In genomic region chr12:96300064-96300463, GRCh38 we compare ENCODE assay signal across 19 cellular contexts.
DNase-seq lines count a peak whose midpoint lies in the region; ATAC-seq and TF ChIP-seq lines count a peak whose summit lies in the region.
"Had no signal": no experiment of that assay in that cellular context is flagged by ENCODE, and none has a peak within 500 bp of the region (broad histone marks: within the 10 kb centered on the region; RNA-seq: fewer than 3 reads in every experiment).

No MANE protein-coding gene starts in this region.

- peaks cover 27% of the 10 kb centered on the region for H3K36me3 Mint-ChIP-seq in central memory CD8-positive, alpha-beta T cell (ENCODE audit: insufficient read depth)

- TF ChIP-seq CTCF in PC-3 (conservative IDR thresholded peaks at IDR 0.05; ENCODE audit: low read depth, low read length) (no peak), left lung (IDR thresholded peaks at IDR 0.05) (no peak)

- intact Hi-C loops in PC-3 (cut with micrococcal nuclease): loop anchor here (10.0 kb wide), 1 partner anchor 215 kb away; no protein-coding TSS in a partner anchor
- intact Hi-C loops in left lung (cut with DNase I): no loop called here

- peaks cover 9% of the 10 kb centered on the region for H3K4me1 ChIP-seq in PC-3 (ENCODE audit: insufficient read depth, low read length)
- peaks cover 0 to 1% of the 10 kb centered on the region in 2 donors for H3K4me1 ChIP-seq in left lung
- H3K4me1 ChIP-seq: BLaER1 treated with 17β-estradiol and CSF1 and Interleukin-3, amounts not matched to agents 10 nM and 100 nM had no signal

- H2AFZ ChIP-seq in PC-3 (ENCODE audit: low read length): no peak overlapping the region

- DNase-seq in PC-3 (peak; percentile 51), left lung (no peak), DMS79 treated with DMSO at 0.1 percent for 48 hours (lab: John Stamatoyannopoulos, UW) (no peak)
- no peak for DNase-seq in central memory CD8-positive, alpha-beta T cell (ENCODE audit: low spot score in 2 of 2)
- no peak for DNase-seq in stimulated activated CD4-positive, alpha-beta T cell treated with anti-CD3 and anti-CD28 coated beads, Interleukin-1b, Interleukin-23, amount 100 ng/mL, for 48 hours
- DNase-seq: 8988T; AML-193; Caco-2; Calu3; CD4-positive, alpha-beta T cell; CD8-positive, alpha-beta T cell; DND-41; EL; GDM1 had no signal

- no peaks in the 10 kb centered on the region for H3K27me3 Mint-ChIP-seq in central memory CD8-positive, alpha-beta T cell
- H3K27me3 Mint-ChIP-seq: B cell; CD4-positive, alpha-beta T cell had no signal

- no peak overlapping the region for H3K4me3 Mint-ChIP-seq in central memory CD8-positive, alpha-beta T cell
- H3K4me3 Mint-ChIP-seq: B cell; CD4-positive, alpha-beta T cell; CD8-positive, alpha-beta T cell had no signal

- H3K9ac ChIP-seq in PC-3 (ENCODE audit: low read length): no peak overlapping the region
- H3K9ac ChIP-seq: BLaER1 treated with 17β-estradiol and CSF1 and Interleukin-3, amounts not matched to agents 10 nM and 100 nM had no signal

- H3K79me2 ChIP-seq in PC-3 (ENCODE audit: low read length): no peaks in the 10 kb centered on the region

- H3K4me1 Mint-ChIP-seq in central memory CD8-positive, alpha-beta T cell: peaks cover 17% of the 10 kb centered on the region

- H3K4me2 ChIP-seq in PC-3 (ENCODE audit: low read length): no peak overlapping the region
- H3K4me2 ChIP-seq: BLaER1 treated with 17β-estradiol and CSF1 and Interleukin-3, amounts not matched to agents 10 nM and 100 nM had no signal

- H3K9me3 ChIP-seq in PC-3 (ENCODE audit: low read length) (no peaks in the 10 kb centered on the region), left lung (no peaks in the 10 kb centered on the region)
- H3K9me3 ChIP-seq: Caco-2 had no signal

- H3K4me3 ChIP-seq in PC-3 (ENCODE audit: low read length) (no peak overlapping the region), left lung (no peak overlapping the region)
- H3K4me3 ChIP-seq: BLaER1 treated with 17β-estradiol and CSF1 and Interleukin-3, amounts not matched to agents 10 nM and 100 nM; GM12878 had no signal

- H3K36me3 ChIP-seq in PC-3 (ENCODE audit: low read depth, low read length) (peaks cover 14% of the 10 kb centered on the region), left lung (peaks cover 0 to 31% of the 10 kb centered on the region in 2 donors)

- POLR2A ChIA-PET in PC-3 (lab: Charles Lee; ENCODE audit: unreplicated experiment): interaction anchor here (0.7 kb wide), 1 partner anchor 45 kb away, joined by 5 read pairs; no protein-coding TSS in a partner anchor

- H3K27me3 ChIP-seq in PC-3 (ENCODE audit: low read length) (no peaks in the 10 kb centered on the region), left lung (no peaks in the 10 kb centered on the region)
- H3K27me3 ChIP-seq: BLaER1 treated with 17β-estradiol and CSF1 and Interleukin-3, amounts not matched to agents 10 nM and 100 nM had no signal

- H4K20me1 ChIP-seq in PC-3 (ENCODE audit: low read length): no peaks in the 10 kb centered on the region

- no peak overlapping the region for H3K27ac ChIP-seq in PC-3 (ENCODE audit: low read length)
- no peak overlapping the region for H3K27ac ChIP-seq in left lung
- H3K27ac ChIP-seq: BLaER1 treated with 17β-estradiol and CSF1 and Interleukin-3, amounts not matched to agents 10 nM and 100 nM; C4-2B had no signal

- CTCF ChIA-PET in PC-3 (lab: Charles Lee): no interaction called here

- no peaks in the 10 kb centered on the region for H3K9me2 ChIP-seq in PC-3 (replicated peaks; ENCODE audit: low read length)

- H3K9me3 Mint-ChIP-seq in central memory CD8-positive, alpha-beta T cell: no peaks in the 10 kb centered on the region
- H3K9me3 Mint-ChIP-seq: CD4-positive, alpha-beta T cell; CD8-positive, alpha-beta T cell had no signal

- BruUV-seq in PC-3 (replicated peaks; lab: Mats Ljungman, UMichigan): no TSS peak

- ATAC-seq in PC-3: peak; percentile 43; the same call in 1 of the 2 replicates
- ATAC-seq in central memory CD8-positive, alpha-beta T cell (replicated peaks; ENCODE audit: extremely low read depth, poor library complexity, severe bottlenecking): no peak
- ATAC-seq in left lung: peak; percentile 69
- no peak for ATAC-seq in HG03159 (IDR thresholded peaks at IDR 0.05; ENCODE audit: unreplicated experiment)
- ATAC-seq: CD8-positive, alpha-beta T cell; GM12878 had no signal

- H3F3A ChIP-seq in PC-3 (ENCODE audit: low read length, unreplicated experiment): no peaks in the 10 kb centered on the region

- H3K27ac Mint-ChIP-seq in central memory CD8-positive, alpha-beta T cell (ENCODE audit: low read depth): peak overlapping the region; percentile 64
- H3K27ac Mint-ChIP-seq: B cell; CD4-positive, alpha-beta T cell; CD8-positive, alpha-beta T cell had no signal

Comparison
In these comparisons a context has a peak if more than half of its experiments do, and no peak if none do; other contexts are left out.
1. ATAC-seq: peak in PC-3 (single experiment) and left lung (single experiment); none in central memory CD8-positive, alpha-beta T cell (single experiment) and HG03159 (single experiment).